ENCODE assay signal across 14 cellular contexts in the genomic region with DNA sequence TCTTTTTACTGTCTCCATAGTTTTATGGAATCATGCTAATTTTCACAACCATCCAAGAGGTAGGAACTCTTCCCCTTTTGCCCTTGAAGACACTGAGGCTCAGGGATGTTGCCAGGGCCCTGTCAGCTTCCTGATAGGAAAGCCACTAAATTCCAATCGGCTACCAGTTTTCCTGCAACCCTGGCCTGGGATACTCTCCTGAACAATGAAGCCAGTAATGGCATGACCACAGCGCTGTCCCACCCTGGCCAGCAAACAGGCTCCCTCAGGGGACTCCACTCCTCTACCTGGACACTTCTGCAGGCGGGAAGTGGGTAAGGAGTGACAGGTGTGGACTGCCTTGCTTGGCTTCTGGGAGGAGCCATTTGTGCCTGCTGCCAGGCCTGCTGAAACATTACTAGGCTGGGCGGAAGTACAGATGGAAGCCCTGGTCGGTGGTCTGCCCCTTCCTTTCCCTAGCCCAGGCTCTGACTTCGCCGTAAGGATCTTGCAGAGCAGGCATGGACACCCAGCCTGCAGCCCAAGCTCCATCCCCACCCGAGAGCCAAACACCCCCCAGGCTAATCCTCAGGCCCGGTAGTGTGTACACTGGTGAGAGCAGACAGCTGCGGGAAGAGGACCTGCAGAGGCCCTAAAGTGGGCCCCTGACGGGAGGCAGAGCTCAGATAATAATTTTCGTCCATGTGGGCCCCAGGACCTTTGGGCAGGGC.
DNase-seq lines count a peak whose midpoint lies in the region; ATAC-seq and TF ChIP-seq lines count a peak whose summit lies in the region.
"Had no signal": no experiment of that assay in that cellular context is flagged by ENCODE, and none has a peak within 500 bp of the region (broad histone marks: within the 10 kb centered on the region; RNA-seq: fewer than 3 reads in every experiment).

No MANE protein-coding gene starts in this region.

- no peak overlapping the region for H2BK5ac ChIP-seq in H9 (ENCODE audit: insufficient read length, low read length)

- H3K4ac ChIP-seq in H9 (ENCODE audit: low read depth, low read length), result no peak overlapping the region

- no peak overlapping the region for H2BK15ac ChIP-seq in H9 (ENCODE audit: low read depth, low read length)

- no peak overlapping the region for H3K18ac ChIP-seq in H9 (ENCODE audit: insufficient read length, low read depth, low read length)

- ATAC-seq in CD4-positive, alpha-beta T cell (ENCODE audit: poor library complexity), result no peak
- ATAC-seq in natural killer cell, result no peak
- no peak for ATAC-seq in GM21528 (IDR thresholded peaks at IDR 0.05; ENCODE audit: low FRiP score, unreplicated experiment)

- CTCF ChIA-PET in CD4-positive, alpha-beta T cell (lab: Charles Lee), result no interaction called here

- H2BK120ac ChIP-seq in H9 (ENCODE audit: low read depth, low read length, poor library complexity, severe bottlenecking), result no peak overlapping the region

- no peak overlapping the region for H2AK5ac ChIP-seq in H9 (ENCODE audit: insufficient read length, low read length)

- no peak overlapping the region for H4K8ac ChIP-seq in H9 (replicated peaks; ENCODE audit: insufficient read length, low read depth, low read length)

- intact Hi-C loops in CD4-positive, alpha-beta T cell (cut with DNase I, micrococcal nuclease), result loop anchor here in 1 of 2 experiments (5.0 kb wide), 1 partner anchor 77 kb away; the partner anchor contains the start of gene SMAD2
- intact Hi-C loops in natural killer cell (cut with micrococcal nuclease), result no loop called here

- no peak overlapping the region for H3K56ac ChIP-seq in H9 (ENCODE audit: insufficient read length, low read depth, low read length)

- peaks cover 10% of the 10 kb centered on the region for H3K27me3 ChIP-seq in CD4-positive, alpha-beta T cell (ENCODE audit: control insufficient read depth, insufficient read depth, low read length)
- H3K27me3 ChIP-seq in H9 (ENCODE audit: insufficient read depth, low read length), result no peaks in the 10 kb centered on the region; the same call in 1 of the 2 replicates
- H3K27me3 ChIP-seq: brain microvascular endothelial cell, MG63, suprapubic skin had no signal

- peak overlapping the region; percentile 79 for H3K4me3 Mint-ChIP-seq in CD4-positive, alpha-beta T cell
- H3K4me3 Mint-ChIP-seq in H9 (peak overlapping the region; percentile 55 to 80), brain (peak overlapping the region; percentile 80 to 83 (median 81)), natural killer cell (peak overlapping the region; percentile 92)

- no peak overlapping the region for H2BK20ac ChIP-seq in H9 (ENCODE audit: low read depth, low read length, poor library complexity, severe bottlenecking)

- H2BK12ac ChIP-seq in H9 (ENCODE audit: insufficient read length, low read depth, low read length), result no peak overlapping the region

- no peak overlapping the region for H4K5ac ChIP-seq in H9 (ENCODE audit: insufficient read length, low read depth, low read length)

- H2AFZ ChIP-seq in H9 (ENCODE audit: low read length), result no peak overlapping the region

- no peaks in the 10 kb centered on the region for H3K9me3 Mint-ChIP-seq in CD4-positive, alpha-beta T cell
- H3K9me3 Mint-ChIP-seq in H9 (peaks cover 11 to 14% of the 10 kb centered on the region in 2 experiments), brain (peaks cover 0 to 18% (median 8%) of the 10 kb centered on the region in 5 experiments), natural killer cell (no peaks in the 10 kb centered on the region)

- H4K20me1 ChIP-seq in H9 (ENCODE audit: control insufficient read depth, insufficient read depth, insufficient read length), result no peaks in the 10 kb centered on the region

- peaks cover 10% of the 10 kb centered on the region for H3K23me2 ChIP-seq in H9 (ENCODE audit: insufficient read length, low read depth, low read length, poor library complexity, severe bottlenecking)

- H3K79me1 ChIP-seq in H9 (ENCODE audit: insufficient read depth, low read depth, low read length, poor library complexity, severe bottlenecking), result no peaks in the 10 kb centered on the region

- no peak overlapping the region for H4K91ac ChIP-seq in H9 (ENCODE audit: insufficient read length, low read depth, low read length)

- H3K4me1 ChIP-seq in H9 (ENCODE audit: insufficient read depth, low read length), result no peaks in the 10 kb centered on the region

- no peak for TF ChIP-seq CTCF in CD4-positive, alpha-beta T cell (IDR thresholded peaks at IDR 0.05)
- TF ChIP-seq CTCF in H9 (conservative IDR thresholded peaks at IDR 0.05), result no peak
- TF ChIP-seq CTCF in brain (conservative IDR thresholded peaks at IDR 0.05), result no peak
- TF ChIP-seq CTCF in natural killer cell (IDR thresholded peaks at IDR 0.05), result no peak

- H3K4me1 Mint-ChIP-seq in CD4-positive, alpha-beta T cell (ENCODE audit: low read depth), result peaks cover 6% of the 10 kb centered on the region
- H3K4me1 Mint-ChIP-seq in H9 (peaks cover 37 to 44% of the 10 kb centered on the region in 2 experiments), brain (peaks cover 11% of the 10 kb centered on the region), natural killer cell (peaks cover 20 to 35% of the 10 kb centered on the region in 2 donors)

- H3K27me3 Mint-ChIP-seq in CD4-positive, alpha-beta T cell, result peaks cover 20% of the 10 kb centered on the region
- H3K27me3 Mint-ChIP-seq in H9 (ENCODE audit: low read depth), result peaks cover 12% of the 10 kb centered on the region
- peaks cover 7% of the 10 kb centered on the region for H3K27me3 Mint-ChIP-seq in brain
- peaks cover 6 to 7% of the 10 kb centered on the region in 2 donors for H3K27me3 Mint-ChIP-seq in natural killer cell (ENCODE audit: low read depth in 2 of 2)

- no peak overlapping the region for H3K27ac ChIP-seq in CD4-positive, alpha-beta T cell (ENCODE audit: low read depth, low read length)
- no peak overlapping the region for H3K27ac ChIP-seq in H9 (ENCODE audit: insufficient read length, low read depth, low read length)
- H3K27ac ChIP-seq: brain microvascular endothelial cell, suprapubic skin had no signal

- H3K4me2 ChIP-seq in H9 (ENCODE audit: insufficient read depth, insufficient read length, low read length), result peak overlapping the region; percentile 59

- H3K14ac ChIP-seq in H9 (ENCODE audit: insufficient read depth, low read length), result no peak overlapping the region

- no peaks in the 10 kb centered on the region for H3K9me3 ChIP-seq in CD4-positive, alpha-beta T cell (ENCODE audit: control insufficient read depth, low read length)
- no peaks in the 10 kb centered on the region for H3K9me3 ChIP-seq in H9 (ENCODE audit: control insufficient read depth, low read depth, low read length)
- H3K9me3 ChIP-seq: MG63, suprapubic skin had no signal

- no peak overlapping the region for H3K9ac ChIP-seq in H9 (ENCODE audit: extremely low read depth, insufficient read length, low read length)

- H3T11ph ChIP-seq in H9 (ENCODE audit: low read length), result no peak overlapping the region

- H3K23ac ChIP-seq in H9 (ENCODE audit: insufficient read length, low read depth, low read length), result no peak overlapping the region

- no peaks in the 10 kb centered on the region for H3K79me2 ChIP-seq in H9 (ENCODE audit: insufficient read depth, low read length)

- POLR2A ChIA-PET in CD4-positive, alpha-beta T cell (lab: Charles Lee), result no interaction called here

- DNase-seq in CD4-positive, alpha-beta T cell, result peak in 1 of 10 experiments; percentile 20
- DNase-seq in H9 (no peak), natural killer cell (no peak), cerebellar cortex (ENCODE audit: low spot score) (no peak), SKM-1 (lab: John Stamatoyannopoulos, UW; ENCODE audit: unreplicated experiment) (no peak)
- DNase-seq: brain microvascular endothelial cell; GF-D8; kidney; MG63; NCI-H2107; NK-92 treated with Interleukin-12 subunit alpha and Interleukin-12 subunit beta, amount 100 ng/mL, for 24 hours had no signal

- no peak overlapping the region for H3K27ac Mint-ChIP-seq in CD4-positive, alpha-beta T cell
- H3K27ac Mint-ChIP-seq in H9 (no peak overlapping the region), brain (peak overlapping the region in 3 of 5 experiments; percentile 10 to 75 (median 16)), natural killer cell (no peak overlapping the region)

- no peaks in the 10 kb centered on the region for H3K36me3 Mint-ChIP-seq in CD4-positive, alpha-beta T cell (ENCODE audit: low read depth)
- H3K36me3 Mint-ChIP-seq in H9 (ENCODE audit: insufficient read depth in 1 of 3, low read depth in 3 of 3) (peaks cover 0 to 8% (median 4%) of the 10 kb centered on the region in 3 experiments; a peak in 5 of 7 replicates), brain (no peaks in the 10 kb centered on the region), natural killer cell (no peaks in the 10 kb centered on the region)

- no CpG with 5 or more reads among the region's 12 CpGs for WGBS in H9 (ENCODE audit: extremely low coverage, insufficient read length, low lambda C conversion rate)

Comparison
In these comparisons a context has a peak if more than half of its experiments do, and no peak if none do; other contexts are left out.
1. H3K27ac Mint-ChIP-seq: peak in brain (3 of 5); none in CD4-positive, alpha-beta T cell (single experiment), H9 (0 of 3) and natural killer cell (0 of 2).
2. Peak in every context shown above with its lines, with median percentiles within 50 percentile points of each other: H3K4me3 Mint-ChIP-seq.